13 cellular contexts compared by ENCODE assay signal in genomic region chr2:23584054-23584745, GRCh38.
DNase-seq lines count a peak whose midpoint lies in the region; ATAC-seq, FAIRE-seq and TF ChIP-seq lines count a peak whose summit lies in the region.
"Had no signal": no experiment of that assay in that cellular context is flagged by ENCODE, and none has a peak within 500 bp of the region (broad histone marks: within the 10 kb centered on the region; RNA-seq: fewer than 3 reads in every experiment).

No MANE protein-coding gene starts in this region.

- TF ChIP-seq POLR2A in transverse colon (IDR thresholded peaks at IDR 0.05): no peak

- H3K4me1 ChIP-seq in kidney (ENCODE audit: control insufficient read depth in 1 of 2, insufficient read depth in 1 of 2, low read depth in 1 of 2, low read length in 2 of 2) (no peaks in the 10 kb centered on the region), transverse colon (peaks cover 2 to 4% (median 3%) of the 10 kb centered on the region in 4 donors)

- H3K27ac ChIP-seq in kidney (ENCODE audit: low read depth in 2 of 2, low read length in 2 of 2) (no peak overlapping the region), transverse colon (peak overlapping the region; percentile 65 to 79 (median 72))

- no peaks in the 10 kb centered on the region for H3K36me3 ChIP-seq in kidney (ENCODE audit: control insufficient read depth in 1 of 2, insufficient read depth in 2 of 2, low read length in 2 of 2)
- no peaks in the 10 kb centered on the region for H3K36me3 ChIP-seq in transverse colon

- TF ChIP-seq CTCF in kidney (IDR thresholded peaks at IDR 0.05; ENCODE audit: borderline replicate concordance, extremely low read depth, insufficient read depth) (no peak), transverse colon (IDR thresholded peaks at IDR 0.05) (no peak), progenitor cell of endocrine pancreas (IDR thresholded peaks at IDR 0.05; ENCODE audit: unreplicated experiment) (no peak)

- H3K4me3 ChIP-seq in kidney (ENCODE audit: low read length in 2 of 2) (no peak overlapping the region), transverse colon (no peak overlapping the region)

- no peak overlapping the region for H3K27ac Mint-ChIP-seq in progenitor cell of endocrine pancreas

- TF ChIP-seq EP300 in transverse colon (IDR thresholded peaks at IDR 0.05; ENCODE audit: low read depth): no peak

- H3K9ac ChIP-seq in kidney (ENCODE audit: low read length in 2 of 2): no peak overlapping the region

- peaks cover 9% of the 10 kb centered on the region for H3K27me3 Mint-ChIP-seq in progenitor cell of endocrine pancreas

- no peaks in the 10 kb centered on the region for H3K36me3 Mint-ChIP-seq in progenitor cell of endocrine pancreas (ENCODE audit: insufficient read depth)

- no peaks in the 10 kb centered on the region for H3K9me3 Mint-ChIP-seq in progenitor cell of endocrine pancreas (ENCODE audit: low read depth)

- H3K4me3 Mint-ChIP-seq in progenitor cell of endocrine pancreas (ENCODE audit: low read depth): no peak overlapping the region

- DNase-seq in NCI-H1436 treated with DMSO at 0.1 percent for 48 hours (lab: John Stamatoyannopoulos, UW) (peak; percentile 32), NCI-H524 (lab: John Stamatoyannopoulos, UW) (peak; percentile 69 to 74), kidney (peak; percentile 29), transverse colon (no peak), progenitor cell of endocrine pancreas (ENCODE audit: low spot score, unreplicated experiment) (no peak), G401 (ENCODE audit: low spot score) (no peak)
- DNase-seq: activated CD4-positive, alpha-beta T cell treated with anti-CD3 and anti-CD28 coated beads, Interleukin-2, amount 50 U/mL, for 1 hour; activated T-cell treated with anti-CD3 and anti-CD28 coated beads, Interleukin-2, amount 50 U/mL, for 48 hours; C1 segment of cervical spinal cord; occipital lobe; SIG-M5; substantia nigra had no signal

- whole genome bisulfite sequencing in transverse colon (ENCODE audit: low coverage in 1 of 2), 2 donors: 88% methylated on average over 17 of the region's 17 CpGs; no CpG with 5 or more reads in 1 of the 2 donors

- peaks cover 22% of the 10 kb centered on the region for H3K4me1 Mint-ChIP-seq in progenitor cell of endocrine pancreas (ENCODE audit: low read depth)

- in situ Hi-C loops in transverse colon (cut with MboI; ENCODE audit: low pct_ligation_motif_present in 1 of 4, low pct_unique_long_range_greater_than_20kb in 1 of 4, low sequenced_read_pairs in 3 of 4): no loop called here
- in situ Hi-C loops in G401 (cut with HindIII; ENCODE audit: low sequenced_read_pairs): no loop called here

- H3K27me3 ChIP-seq in transverse colon: no peaks in the 10 kb centered on the region

- H3K9me3 ChIP-seq in kidney (ENCODE audit: control insufficient read depth in 1 of 2, low read length in 2 of 2) (no peaks in the 10 kb centered on the region), transverse colon (no peaks in the 10 kb centered on the region)

- no peak for FAIRE-seq in kidney (lab: Jason Lieb, UNC)

- ATAC-seq in GM21360 (IDR thresholded peaks at IDR 0.05; ENCODE audit: unreplicated experiment): no peak

- intact Hi-C loops in kidney (cut with DNase I) (no loop called here), transverse colon (cut with DNase I; ENCODE audit: low total_unique reads) (no loop called here)

Comparison
In these comparisons a context has a peak if more than half of its experiments do, and no peak if none do; other contexts are left out.
1. DNase-seq: peak in NCI-H1436 treated with DMSO at 0.1 percent for 48 hours (single experiment), NCI-H524 (2 of 2) and kidney (single experiment); none in transverse colon (single experiment), progenitor cell of endocrine pancreas (single experiment) and G401 (single experiment).
2. H3K27ac ChIP-seq: peak in transverse colon (4 of 4); none in kidney (0 of 2).